Comparison of ENCODE assay signal across 4 cellular contexts in the genomic region with DNA sequence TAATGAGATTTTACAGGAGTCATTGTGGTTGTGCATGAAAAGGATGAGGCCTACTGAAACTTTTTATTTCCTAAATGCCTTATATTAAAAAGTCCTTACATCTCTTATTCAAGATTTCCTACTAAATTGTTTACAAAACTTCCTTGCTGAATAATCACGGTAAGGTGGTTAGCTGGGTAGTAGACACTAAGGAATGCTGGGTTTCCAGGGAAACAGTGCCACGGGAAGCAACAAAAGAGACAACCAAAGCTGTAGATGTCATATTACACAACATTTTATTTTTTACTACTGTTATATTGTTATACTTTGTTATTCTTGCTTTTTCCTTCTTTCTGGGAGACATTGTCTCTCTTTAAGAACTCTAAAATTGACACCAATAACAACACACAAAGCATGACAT. TPM values are rescaled to one million over a fixed set of nuclear protein-coding genes. Genes with fewer than 3 reads are reported as not detected.
"Had no signal": no experiment of that assay in that cellular context is flagged by ENCODE, and none has a peak within 500 bp of the region (broad histone marks: within the 10 kb centered on the region; RNA-seq: fewer than 3 reads in every experiment).

No MANE protein-coding gene starts in this region.

RNA-seq across cellular contexts. Expression of a gene that starts 36.1 kb away (rescaled TPM):
- total RNA-seq: LHCN-M2, PC-3, SJSA1 had no signal
- polyA plus RNA-seq: SK-N-SH had no signal
